ENCODE assay signal across 1 cellular context in genomic region chr15:38176696-38177095, GRCh38.
TF ChIP-seq lines count a peak whose summit lies in the region.

No MANE protein-coding gene starts in this region.

TF ChIP-seq in GM12878, 131 proteins besides CTCF, POLR2A, EP300 and RAD21 (continued from another document):
- TF ChIP-seq, protein P1, sequence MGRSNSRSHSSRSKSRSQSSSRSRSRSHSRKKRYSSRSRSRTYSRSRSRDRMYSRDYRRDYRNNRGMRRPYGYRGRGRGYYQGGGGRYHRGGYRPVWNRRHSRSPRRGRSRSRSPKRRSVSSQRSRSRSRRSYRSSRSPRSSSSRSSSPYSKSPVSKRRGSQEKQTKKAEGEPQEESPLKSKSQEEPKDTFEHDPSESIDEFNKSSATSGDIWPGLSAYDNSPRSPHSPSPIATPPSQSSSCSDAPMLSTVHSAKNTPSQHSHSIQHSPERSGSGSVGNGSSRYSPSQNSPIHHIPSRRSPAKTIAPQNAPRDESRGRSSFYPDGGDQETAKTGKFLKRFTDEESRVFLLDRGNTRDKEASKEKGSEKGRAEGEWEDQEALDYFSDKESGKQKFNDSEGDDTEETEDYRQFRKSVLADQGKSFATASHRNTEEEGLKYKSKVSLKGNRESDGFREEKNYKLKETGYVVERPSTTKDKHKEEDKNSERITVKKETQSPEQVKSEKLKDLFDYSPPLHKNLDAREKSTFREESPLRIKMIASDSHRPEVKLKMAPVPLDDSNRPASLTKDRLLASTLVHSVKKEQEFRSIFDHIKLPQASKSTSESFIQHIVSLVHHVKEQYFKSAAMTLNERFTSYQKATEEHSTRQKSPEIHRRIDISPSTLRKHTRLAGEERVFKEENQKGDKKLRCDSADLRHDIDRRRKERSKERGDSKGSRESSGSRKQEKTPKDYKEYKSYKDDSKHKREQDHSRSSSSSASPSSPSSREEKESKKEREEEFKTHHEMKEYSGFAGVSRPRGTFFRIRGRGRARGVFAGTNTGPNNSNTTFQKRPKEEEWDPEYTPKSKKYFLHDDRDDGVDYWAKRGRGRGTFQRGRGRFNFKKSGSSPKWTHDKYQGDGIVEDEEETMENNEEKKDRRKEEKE (IDR thresholded peaks at IDR 0.05) = no peak
- no peak for TF ChIP-seq ATF3 (IDR thresholded peaks at IDR 0.05; ENCODE audit: borderline replicate concordance, extremely low read depth, low read depth, low read length)
